8 cellular contexts compared by ENCODE assay signal in the genomic region with DNA sequence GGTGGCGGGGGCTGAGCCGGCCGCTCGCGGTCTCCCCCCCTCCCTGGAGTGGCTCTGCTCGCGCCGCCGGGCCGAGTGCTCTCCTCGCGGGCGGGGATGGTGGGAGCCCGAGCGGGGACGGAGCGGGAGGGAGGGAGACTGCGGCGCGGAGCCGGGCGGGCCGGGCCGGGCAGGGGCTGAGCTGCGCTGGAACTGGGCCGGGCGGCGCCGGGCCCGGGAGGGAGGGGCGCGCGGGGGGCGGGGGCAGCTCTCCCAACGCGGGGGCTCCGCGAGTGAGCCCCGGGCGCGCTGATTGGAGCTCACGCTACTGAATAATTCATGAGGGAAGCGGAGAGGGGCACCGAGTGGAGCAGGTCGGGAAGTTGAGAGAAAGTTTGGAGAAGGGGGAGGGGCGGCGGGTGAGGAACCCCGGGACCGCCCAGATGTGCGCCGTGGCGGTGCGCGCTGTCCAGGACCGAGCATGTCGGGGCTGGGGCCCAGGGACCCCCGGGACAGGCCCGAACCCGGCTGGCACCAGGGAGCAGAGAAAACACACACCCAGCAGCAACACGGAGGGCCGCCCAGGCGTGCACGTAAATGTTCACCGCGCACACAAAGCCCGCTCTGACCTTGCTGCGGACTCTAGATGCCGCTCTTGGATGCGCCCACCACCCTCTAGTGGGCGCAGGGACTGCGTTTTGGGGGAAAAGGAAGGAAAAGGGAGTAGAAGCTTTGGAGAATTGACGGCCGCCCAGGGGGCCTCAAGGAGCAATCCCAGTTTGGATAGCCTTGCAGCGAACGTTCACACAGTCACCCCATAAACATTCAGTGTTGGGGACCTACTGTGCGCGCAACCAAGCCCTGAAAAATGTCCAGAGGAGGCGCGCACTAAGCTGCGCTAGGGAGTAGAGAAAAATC. TPM values are rescaled to one million over a fixed set of nuclear protein-coding genes. Genes with fewer than 3 reads are reported as not detected.
DNase-seq lines count a peak whose midpoint lies in the region; ATAC-seq and TF ChIP-seq lines count a peak whose summit lies in the region.

A gene (minus strand): TSS at position 194 of the 897 bp plus-strand sequence. CDS start 493 bp downstream, outside the sequence.

- H3K27me3 Mint-ChIP-seq in dendritic cell treated with granulocyte-macrophage colony-stimulating factor and Interleukin-4, amounts not matched to agents 40 ng/mL and 50 ng/mL, for 4 days = peaks cover 80% of the 10 kb centered on the region
- H3K27me3 Mint-ChIP-seq in stimulated activated naive CD8-positive, alpha-beta T cell treated with anti-CD3 and anti-CD28 coated beads, Interleukin-15, amount 100 ng/mL, for 72 hours = peaks cover 54% of the 10 kb centered on the region

- peaks cover 0 to 4% (median 0%) of the 10 kb centered on the region in 4 donors for H3K9me3 ChIP-seq in Peyer's patch

- peak; percentile 61 for ATAC-seq in stimulated activated naive CD8-positive, alpha-beta T cell treated with anti-CD3 and anti-CD28 coated beads, Interleukin-15, amount 100 ng/mL, for 72 hours
- ATAC-seq in GM18867 (IDR thresholded peaks at IDR 0.05; ENCODE audit: unreplicated experiment) (no peak), HG02938 (IDR thresholded peaks at IDR 0.05; ENCODE audit: unreplicated experiment) (no peak)

- peaks cover 0 to 10% (median 0%) of the 10 kb centered on the region in 3 donors for H3K36me3 ChIP-seq in Peyer's patch

- peak within 1 kb of the TSS; percentile 73 for H3K4me3 Mint-ChIP-seq in dendritic cell treated with granulocyte-macrophage colony-stimulating factor and Interleukin-4, amounts not matched to agents 40 ng/mL and 50 ng/mL, for 4 days
- peak within 1 kb of the TSS; percentile 74 to 75 for H3K4me3 Mint-ChIP-seq in stimulated activated naive CD8-positive, alpha-beta T cell treated with anti-CD3 and anti-CD28 coated beads, Interleukin-15, amount 100 ng/mL, for 72 hours

- no peaks in the 10 kb centered on the region for H3K27me3 ChIP-seq in Peyer's patch

- H3K9me3 Mint-ChIP-seq in dendritic cell treated with granulocyte-macrophage colony-stimulating factor and Interleukin-4, amounts not matched to agents 40 ng/mL and 50 ng/mL, for 4 days = no peaks in the 10 kb centered on the region
- no peaks in the 10 kb centered on the region for H3K9me3 Mint-ChIP-seq in stimulated activated naive CD8-positive, alpha-beta T cell treated with anti-CD3 and anti-CD28 coated beads, Interleukin-15, amount 100 ng/mL, for 72 hours

- H3K27ac Mint-ChIP-seq in dendritic cell treated with granulocyte-macrophage colony-stimulating factor and Interleukin-4, amounts not matched to agents 40 ng/mL and 50 ng/mL, for 4 days = no peak within 1 kb of the TSS
- no peak within 1 kb of the TSS for H3K27ac Mint-ChIP-seq in stimulated activated naive CD8-positive, alpha-beta T cell treated with anti-CD3 and anti-CD28 coated beads, Interleukin-15, amount 100 ng/mL, for 72 hours

- H3K4me1 Mint-ChIP-seq in dendritic cell treated with granulocyte-macrophage colony-stimulating factor and Interleukin-4, amounts not matched to agents 40 ng/mL and 50 ng/mL, for 4 days (ENCODE audit: low read depth) = peaks cover 25% of the 10 kb centered on the region
- peaks cover 27% of the 10 kb centered on the region for H3K4me1 Mint-ChIP-seq in stimulated activated naive CD8-positive, alpha-beta T cell treated with anti-CD3 and anti-CD28 coated beads, Interleukin-15, amount 100 ng/mL, for 72 hours

- peak within 1 kb of the TSS; percentile 51 to 87 (median 72) for H3K27ac ChIP-seq in Peyer's patch

- intact Hi-C loops in dendritic cell treated with granulocyte-macrophage colony-stimulating factor and Interleukin-4, amounts not matched to agents 40 ng/mL and 50 ng/mL, for 4 days (cut with micrococcal nuclease) = no loop called here

- H3K4me3 ChIP-seq in GM08714 (ENCODE audit: low read length) (peak within 1 kb of the TSS; percentile 12), Peyer's patch (peak within 1 kb of the TSS; percentile 33 to 89 (median 64))

- no peak for TF ChIP-seq CTCF in Peyer's patch (IDR thresholded peaks at IDR 0.05)

- H3K36me3 Mint-ChIP-seq in dendritic cell treated with granulocyte-macrophage colony-stimulating factor and Interleukin-4, amounts not matched to agents 40 ng/mL and 50 ng/mL, for 4 days (ENCODE audit: low read depth) = no peaks in the 10 kb centered on the region

- TF ChIP-seq POLR2A in Peyer's patch (IDR thresholded peaks at IDR 0.05) = no peak

- H3K4me1 ChIP-seq in Peyer's patch = peaks cover 0 to 43% (median 7%) of the 10 kb centered on the region in 4 donors

- DNase-seq in 8988T (peak; percentile 55), Peyer's patch (peak; percentile 35 to 78 (median 78)), left kidney (ENCODE audit: low read depth, low spot score) (peak; percentile 98)
- no peak for DNase-seq in stimulated activated naive CD8-positive, alpha-beta T cell treated with anti-CD3 and anti-CD28 coated beads, Interleukin-15, amount 100 ng/mL, for 72 hours

RNA-seq across cellular contexts. Expression of the gene that starts here (rescaled TPM):
- 10 to 100 TPM; 10.3 to 48.7 (median 31.7) TPM for total RNA-seq in Peyer's patch

Comparison
In these comparisons a context has a peak if more than half of its experiments do, and no peak if none do; other contexts are left out.
1. DNase-seq: peak in 8988T (single experiment), Peyer's patch (3 of 3) and left kidney (single experiment); none in stimulated activated naive CD8-positive, alpha-beta T cell treated with anti-CD3 and anti-CD28 coated beads, Interleukin-15, amount 100 ng/mL, for 72 hours (0 of 2).